Comparison of ENCODE assay signal across 1 cellular context in genomic region chr11:75986966-75987365, GRCh38.
TF ChIP-seq lines count a peak whose summit lies in the region.

No MANE protein-coding gene starts in this region.

TF ChIP-seq in HepG2, 621 proteins besides CTCF, POLR2A, EP300 and RAD21 (continued from another document):
- TF ChIP-seq ZBTB20 (CRISPR knock-in tag; IDR thresholded peaks at IDR 0.05; ENCODE audit: borderline replicate concordance, low read depth), result no peak
